ENCODE assay signal across 8 cellular contexts in genomic region chr5:168291961-168292782, GRCh38. TPM values are rescaled to one million over a fixed set of nuclear protein-coding genes. Genes with fewer than 3 reads are reported as not detected.
A peak's percentile ranks its signal among the peaks of the same experiment; 100 is the strongest.
DNase-seq lines count a peak whose midpoint lies in the region; ATAC-seq and TF ChIP-seq lines count a peak whose summit lies in the region.

No MANE protein-coding gene starts in this region.

- H3K9me3 Mint-ChIP-seq in activated CD4-positive, alpha-beta memory T cell treated with anti-CD3 and anti-CD28 coated beads for 36 hours = no peaks in the 10 kb centered on the region
- no peaks in the 10 kb centered on the region for H3K9me3 Mint-ChIP-seq in activated CD4-positive, alpha-beta memory T cell treated with anti-CD3 and anti-CD28 coated beads, Interleukin-2, amount 10 ng/mL, durations not matched to agents 7 days and 5 days

- H3K9me3 ChIP-seq in WERI-Rb-1 (ENCODE audit: severe bottlenecking) = no peaks in the 10 kb centered on the region

- no peaks in the 10 kb centered on the region for H3K36me3 Mint-ChIP-seq in activated CD4-positive, alpha-beta memory T cell treated with anti-CD3 and anti-CD28 coated beads for 36 hours
- H3K36me3 Mint-ChIP-seq in activated CD4-positive, alpha-beta memory T cell treated with anti-CD3 and anti-CD28 coated beads, Interleukin-2, amount 10 ng/mL, durations not matched to agents 7 days and 5 days (ENCODE audit: low read depth) = no peaks in the 10 kb centered on the region

- no peaks in the 10 kb centered on the region for H3K27me3 ChIP-seq in WERI-Rb-1 (ENCODE audit: insufficient read depth, low read depth, severe bottlenecking)

- CTCF ChIA-PET in activated CD4-positive, alpha-beta memory T cell treated with anti-CD3 and anti-CD28 coated beads for 36 hours (lab: Charles Lee) = interaction anchor here (0.7 to 1.5 kb wide), 4 partner anchors 13 to 198 kb away, joined by 3 to 6 read pairs (median 3); no protein-coding TSS in a partner anchor
- CTCF ChIA-PET in activated CD4-positive, alpha-beta memory T cell treated with anti-CD3 and anti-CD28 coated beads, Interleukin-2, amount 10 ng/mL, durations not matched to agents 7 days and 5 days (lab: Charles Lee) = interaction anchor here (0.6 kb wide), 1 partner anchor 305 kb away, joined by 3 read pairs; no protein-coding TSS in a partner anchor

- TF ChIP-seq CTCF in WERI-Rb-1 (IDR thresholded peaks at IDR 0.05; ENCODE audit: low read depth, low read length) = peak; percentile 49

- POLR2A ChIA-PET in activated CD4-positive, alpha-beta memory T cell treated with anti-CD3 and anti-CD28 coated beads for 36 hours (lab: Charles Lee) = no interaction called here
- POLR2A ChIA-PET in activated CD4-positive, alpha-beta memory T cell treated with anti-CD3 and anti-CD28 coated beads, Interleukin-2, amount 10 ng/mL, durations not matched to agents 7 days and 5 days (lab: Charles Lee) = no interaction called here

- H3K4me3 ChIP-seq in WERI-Rb-1 (ENCODE audit: low read depth, low read length) = peak overlapping the region; percentile 64

- H3K27ac Mint-ChIP-seq in activated CD4-positive, alpha-beta memory T cell treated with anti-CD3 and anti-CD28 coated beads for 36 hours = no peak overlapping the region
- no peak overlapping the region for H3K27ac Mint-ChIP-seq in activated CD4-positive, alpha-beta memory T cell treated with anti-CD3 and anti-CD28 coated beads, Interleukin-2, amount 10 ng/mL, durations not matched to agents 7 days and 5 days

- H3K27ac ChIP-seq in WERI-Rb-1 = peak overlapping the region; percentile 71

- peak; percentile 26 for ATAC-seq in HG03064 (IDR thresholded peaks at IDR 0.05; ENCODE audit: low read depth, unreplicated experiment)
- peak; percentile 23 for ATAC-seq in stimulated activated naive CD8-positive, alpha-beta T cell treated with anti-CD3 and anti-CD28 coated beads, Interleukin-15, Interleukin-2, amounts not matched to agents 100 U/mL and 50 U/mL, for 24 hours

- in situ Hi-C loops in ACHN (cut with HindIII; ENCODE audit: low pct_ligation_motif_present, low pct_unique_long_range_greater_than_20kb, low sequenced_read_pairs) = no loop called here

- peaks cover 16% of the 10 kb centered on the region for H3K36me3 ChIP-seq in WERI-Rb-1

- no peak for DNase-seq in activated CD4-positive, alpha-beta memory T cell treated with anti-CD3 and anti-CD28 coated beads for 36 hours
- no peak for DNase-seq in activated CD4-positive, alpha-beta memory T cell treated with anti-CD3 and anti-CD28 coated beads, Interleukin-2, amount 10 ng/mL, durations not matched to agents 7 days and 5 days
- DNase-seq in WERI-Rb-1 (peak; percentile 67), hepatic stellate cell (ENCODE audit: low spot score) (peak; percentile 17), MV-4-11 (lab: John Stamatoyannopoulos, UW) (no peak), ACHN (no peak)
- DNase-seq in stimulated activated naive CD8-positive, alpha-beta T cell treated with anti-CD3 and anti-CD28 coated beads, Interleukin-15, Interleukin-2, amounts not matched to agents 100 U/mL and 50 U/mL, for 24 hours = no peak

- peaks cover 10% of the 10 kb centered on the region for H3K27me3 Mint-ChIP-seq in activated CD4-positive, alpha-beta memory T cell treated with anti-CD3 and anti-CD28 coated beads for 36 hours
- peaks cover 40% of the 10 kb centered on the region for H3K27me3 Mint-ChIP-seq in activated CD4-positive, alpha-beta memory T cell treated with anti-CD3 and anti-CD28 coated beads, Interleukin-2, amount 10 ng/mL, durations not matched to agents 7 days and 5 days

- intact Hi-C loops in activated CD4-positive, alpha-beta memory T cell treated with anti-CD3 and anti-CD28 coated beads for 36 hours (cut with micrococcal nuclease) = loop anchor here (5.0 kb wide), 1 partner anchor 315 kb away; no protein-coding TSS in a partner anchor

- peak overlapping the region; percentile 20 for H3K4me3 Mint-ChIP-seq in activated CD4-positive, alpha-beta memory T cell treated with anti-CD3 and anti-CD28 coated beads for 36 hours
- H3K4me3 Mint-ChIP-seq in activated CD4-positive, alpha-beta memory T cell treated with anti-CD3 and anti-CD28 coated beads, Interleukin-2, amount 10 ng/mL, durations not matched to agents 7 days and 5 days = no peak overlapping the region

- peaks cover 26% of the 10 kb centered on the region for H3K4me1 Mint-ChIP-seq in activated CD4-positive, alpha-beta memory T cell treated with anti-CD3 and anti-CD28 coated beads for 36 hours (ENCODE audit: low read depth)
- peaks cover 5% of the 10 kb centered on the region for H3K4me1 Mint-ChIP-seq in activated CD4-positive, alpha-beta memory T cell treated with anti-CD3 and anti-CD28 coated beads, Interleukin-2, amount 10 ng/mL, durations not matched to agents 7 days and 5 days

RNA-seq across cellular contexts. Expression of gene WWC1, which starts 0.7 kb away (rescaled TPM):
- 1 to 10 TPM in 1 of 2 experiments, under 1 TPM in 1; 0.82 to 1.3 TPM for total RNA-seq in activated CD4-positive, alpha-beta memory T cell treated with anti-CD3 and anti-CD28 coated beads for 36 hours
- total RNA-seq in activated CD4-positive, alpha-beta memory T cell treated with anti-CD3 and anti-CD28 coated beads, Interleukin-2, amount 10 ng/mL, durations not matched to agents 7 days and 5 days = not detected

Comparison
In these comparisons a context has a peak if more than half of its experiments do, and no peak if none do; other contexts are left out.
1. DNase-seq: peak in WERI-Rb-1 (single experiment) and hepatic stellate cell (single experiment); none in activated CD4-positive, alpha-beta memory T cell treated with anti-CD3 and anti-CD28 coated beads for 36 hours (single experiment), activated CD4-positive, alpha-beta memory T cell treated with anti-CD3 and anti-CD28 coated beads, Interleukin-2, amount 10 ng/mL, durations not matched to agents 7 days and 5 days (single experiment), stimulated activated naive CD8-positive, alpha-beta T cell treated with anti-CD3 and anti-CD28 coated beads, Interleukin-15, Interleukin-2, amounts not matched to agents 100 U/mL and 50 U/mL, for 24 hours (single experiment), MV-4-11 (single experiment) and ACHN (single experiment).